Comparison of ENCODE assay signal across 1 cellular context in genomic region chr2:43127208-43127940, GRCh38.
TF ChIP-seq lines count a peak whose summit lies in the region.

No MANE protein-coding gene starts in this region.

TF ChIP-seq in K562, 482 proteins besides CTCF, POLR2A, EP300 and RAD21 (continued from another document and continues in another):
- TF ChIP-seq E4F1 (CRISPR knock-in tag; IDR thresholded peaks at IDR 0.05; ENCODE audit: borderline replicate concordance) = no peak
- TF ChIP-seq GATAD2A (IDR thresholded peaks at IDR 0.05) = no peak
- TF ChIP-seq SAP30 (IDR thresholded peaks at IDR 0.05; ENCODE audit: borderline replicate concordance, insufficient read depth, low read depth, low read length, poor library complexity, severe bottlenecking) = no peak
- no peak for TF ChIP-seq NFRKB (IDR thresholded peaks at IDR 0.05; ENCODE audit: low read depth)
- no peak for TF ChIP-seq ZNF695 (CRISPR knock-in tag; IDR thresholded peaks at IDR 0.05)
- no peak for TF ChIP-seq XRCC3 (IDR thresholded peaks at IDR 0.05)
- peak in 1 of 2 experiments; percentile 57; a peak in 1 of 3 replicates for TF ChIP-seq CBX3 (IDR thresholded peaks at IDR 0.05; ENCODE audit: borderline replicate concordance in 1 of 2, low read length in 2 of 2)
- no peak for TF ChIP-seq RBM17 (IDR thresholded peaks at IDR 0.05; ENCODE audit: borderline replicate concordance, low read depth, low read length)
- TF ChIP-seq JUNB (CRISPR knock-in tag; conservative IDR thresholded peaks at IDR 0.05) = no peak
- TF ChIP-seq FOXK1 (CRISPR knock-in tag; IDR thresholded peaks at IDR 0.05; ENCODE audit: borderline replicate concordance) = no peak
- TF ChIP-seq CEBPB (tag; IDR thresholded peaks at IDR 0.05) = no peak
- TF ChIP-seq SREBF2 (CRISPR knock-in tag; IDR thresholded peaks at IDR 0.05) = no peak
- TF ChIP-seq PKNOX1 (IDR thresholded peaks at IDR 0.05) = no peak
- no peak for TF ChIP-seq RAD51 (IDR thresholded peaks at IDR 0.05; ENCODE audit: borderline replicate concordance, low read depth)
- TF ChIP-seq TCF3 (CRISPR knock-in tag; IDR thresholded peaks at IDR 0.05) = no peak
- TF ChIP-seq RB1 (IDR thresholded peaks at IDR 0.05; ENCODE audit: low read depth) = no peak
- TF ChIP-seq ZMIZ1 (IDR thresholded peaks at IDR 0.05; ENCODE audit: low read depth in 2 of 2, low read length in 2 of 2) = no peak
- no peak for TF ChIP-seq ZNF318 (IDR thresholded peaks at IDR 0.05; ENCODE audit: borderline replicate concordance in 1 of 2, low read depth in 1 of 2)
- no peak for TF ChIP-seq MTA2 (IDR thresholded peaks at IDR 0.05; ENCODE audit: low read depth)
- no peak for TF ChIP-seq NR2C2 (CRISPR knock-in tag; IDR thresholded peaks at IDR 0.05)
- no peak for TF ChIP-seq NR2C2 (tag; IDR thresholded peaks at IDR 0.05)
- no peak for TF ChIP-seq MTA1 (IDR thresholded peaks at IDR 0.05; ENCODE audit: borderline replicate concordance)
- no peak for TF ChIP-seq RBM22 (IDR thresholded peaks at IDR 0.05; ENCODE audit: low read depth, low read length, poor library complexity, severe bottlenecking)
- TF ChIP-seq EWSR1 (IDR thresholded peaks at IDR 0.05; ENCODE audit: borderline replicate concordance, low read depth, partially characterized antibody) = no peak
- TF ChIP-seq ZNF778 (CRISPR knock-in tag; IDR thresholded peaks at IDR 0.05) = no peak
- no peak for TF ChIP-seq ZBTB1 (CRISPR knock-in tag; IDR thresholded peaks at IDR 0.05; ENCODE audit: borderline replicate concordance, low read depth)
- no peak for TF ChIP-seq HMG20B (CRISPR knock-in tag; IDR thresholded peaks at IDR 0.05)
- no peak for TF ChIP-seq NR0B1 (IDR thresholded peaks at IDR 0.05; ENCODE audit: partially characterized antibody)
- no peak for TF ChIP-seq KLF13 (tag; IDR thresholded peaks at IDR 0.05; ENCODE audit: borderline replicate concordance, low read depth)
- no peak for TF ChIP-seq HES1 (IDR thresholded peaks at IDR 0.05; ENCODE audit: low read depth)
- TF ChIP-seq ZNF197 (CRISPR knock-in tag; IDR thresholded peaks at IDR 0.05; ENCODE audit: low read depth) = no peak
- TF ChIP-seq MYNN (IDR thresholded peaks at IDR 0.05) = no peak
- no peak for TF ChIP-seq MYNN (CRISPR knock-in tag; IDR thresholded peaks at IDR 0.05)
- no peak for TF ChIP-seq TCF7L2 (IDR thresholded peaks at IDR 0.05; ENCODE audit: low read depth, low read length)
- no peak for TF ChIP-seq ZSCAN29 (IDR thresholded peaks at IDR 0.05)
- TF ChIP-seq STAG1 (CRISPR knock-in tag; IDR thresholded peaks at IDR 0.05; ENCODE audit: borderline replicate concordance) = peak; percentile 70; the same call in 1 of the 2 replicates
- 0 out of 2 replicates have a peak, but pooled peaks have one; percentile 26 for TF ChIP-seq ZNF24 (IDR thresholded peaks at IDR 0.05)
- TF ChIP-seq MCM5 (IDR thresholded peaks at IDR 0.05; ENCODE audit: low read depth) = no peak
- no peak for TF ChIP-seq CBFA2T2 (conservative IDR thresholded peaks at IDR 0.05)
- peak; percentile 47; the same call in 1 of the 2 replicates for TF ChIP-seq CC2D1A (IDR thresholded peaks at IDR 0.05)
- TF ChIP-seq CBX8 (IDR thresholded peaks at IDR 0.05; ENCODE audit: borderline replicate concordance, extremely low read depth, low read depth, low read length, poor library complexity, severe bottlenecking) = no peak
- TF ChIP-seq PTBP1 (IDR thresholded peaks at IDR 0.05; ENCODE audit: low read depth, low read length) = no peak
- no peak for TF ChIP-seq PHF8 (IDR thresholded peaks at IDR 0.05; ENCODE audit: borderline replicate concordance, low read length)
- no peak for TF ChIP-seq ETV1 (tag; conservative IDR thresholded peaks at IDR 0.05; ENCODE audit: low read depth)
- TF ChIP-seq NCOA1 (IDR thresholded peaks at IDR 0.05; ENCODE audit: low read depth) = no peak
- peak; percentile 83 for TF ChIP-seq RBM25 (IDR thresholded peaks at IDR 0.05; ENCODE audit: low read depth, low read length, severe bottlenecking)
- no peak for TF ChIP-seq ZNF444 (CRISPR knock-in tag; IDR thresholded peaks at IDR 0.05)
- TF ChIP-seq FOXK2 (conservative IDR thresholded peaks at IDR 0.05 in 1 of 2, IDR thresholded peaks at IDR 0.05 in 1 of 2; ENCODE audit: low read depth in 2 of 2) = no peak
- TF ChIP-seq NONO (IDR thresholded peaks at IDR 0.05; ENCODE audit: low read depth in 2 of 2, low read length in 1 of 2) = no peak
- 0 out of 4 replicates have a peak, but pooled peaks of 1 of the 2 experiments have one; percentile 29 for TF ChIP-seq FOXA3 (CRISPR knock-in tag; conservative IDR thresholded peaks at IDR 0.05 in 1 of 2, IDR thresholded peaks at IDR 0.05 in 1 of 2)
- TF ChIP-seq ZNF76 (CRISPR knock-in tag; IDR thresholded peaks at IDR 0.05; ENCODE audit: borderline replicate concordance) = no peak
- 0 out of 2 replicates have a peak, but pooled peaks have one; percentile 26 for TF ChIP-seq MYC (IDR thresholded peaks at IDR 0.05; ENCODE audit: low read depth, low read length)
- no peak for TF ChIP-seq MYC (CRISPR knock-in tag; IDR thresholded peaks at IDR 0.05; ENCODE audit: borderline replicate concordance, low read depth)
